Comparison of ENCODE assay signal across 13 cellular contexts in the genomic region with DNA sequence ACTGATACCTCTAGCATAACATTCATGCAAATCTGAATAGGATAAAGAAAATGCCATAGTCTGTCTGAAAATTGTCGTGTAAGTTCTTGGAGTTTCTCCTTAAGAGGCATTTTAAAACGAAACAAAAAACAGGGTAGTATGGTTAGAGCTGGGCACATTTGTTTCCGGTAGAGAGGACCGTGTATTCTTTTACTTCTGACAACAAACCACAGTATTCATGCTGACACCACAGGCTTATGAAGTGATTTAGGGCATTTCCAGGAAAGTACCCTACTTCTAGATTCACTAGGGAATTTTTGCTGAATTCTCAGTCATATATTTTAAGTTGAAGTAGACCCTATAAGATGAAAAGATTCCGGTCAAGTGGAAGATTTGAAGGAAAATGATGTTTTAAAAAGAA.
DNase-seq lines count a peak whose midpoint lies in the region; ATAC-seq, FAIRE-seq and TF ChIP-seq lines count a peak whose summit lies in the region.
"Had no signal": no experiment of that assay in that cellular context is flagged by ENCODE, and none has a peak within 500 bp of the region (broad histone marks: within the 10 kb centered on the region; RNA-seq: fewer than 3 reads in every experiment).

No MANE protein-coding gene starts in this region.

- H3K9me3 Mint-ChIP-seq in activated naive CD4-positive, alpha-beta T cell treated with anti-CD3 and anti-CD28 coated beads, Interleukin-2, amount 50 U/mL, for 24 hours = no peaks in the 10 kb centered on the region
- H3K9me3 Mint-ChIP-seq in stimulated activated naive CD8-positive, alpha-beta T cell treated with anti-CD3 and anti-CD28 coated beads, Interleukin-15, amount 100 ng/mL, for 72 hours = no peaks in the 10 kb centered on the region
- H3K9me3 Mint-ChIP-seq: T-helper 2 cell treated with Interferon-gamma antibody and Interleukin-4, amounts not matched to agents 5 μg/mL and 100 μg/mL, for 36 hours had no signal

- no peaks in the 10 kb centered on the region for H3K9me2 ChIP-seq in OCI-LY1 (ENCODE audit: low read depth, low read length)

- H3K9ac ChIP-seq in OCI-LY1 (ENCODE audit: low read length) = no peak overlapping the region

- H3K4me3 ChIP-seq in OCI-LY1 (ENCODE audit: low read depth, low read length, poor library complexity, severe bottlenecking) = no peak overlapping the region
- H3K4me3 ChIP-seq: prostate gland, vagina had no signal

- H4K20me1 ChIP-seq in OCI-LY1 (ENCODE audit: insufficient read depth, low read length) = no peaks in the 10 kb centered on the region

- no peaks in the 10 kb centered on the region for H3K79me2 ChIP-seq in OCI-LY1 (ENCODE audit: insufficient read depth, low read length)

- H3K27ac Mint-ChIP-seq in activated naive CD4-positive, alpha-beta T cell treated with anti-CD3 and anti-CD28 coated beads, Interleukin-2, amount 50 U/mL, for 24 hours = no peak overlapping the region
- peak overlapping the region; percentile 34 to 82 for H3K27ac Mint-ChIP-seq in stimulated activated naive CD8-positive, alpha-beta T cell treated with anti-CD3 and anti-CD28 coated beads, Interleukin-15, amount 100 ng/mL, for 72 hours
- H3K27ac Mint-ChIP-seq: T-helper 2 cell treated with Interferon-gamma antibody and Interleukin-4, amounts not matched to agents 5 μg/mL and 100 μg/mL, for 36 hours had no signal

- H3K4me2 ChIP-seq in OCI-LY1 (ENCODE audit: low read length) = peak overlapping the region; percentile 40; the same call in 1 of the 2 replicates

- no peak overlapping the region for H2AFZ ChIP-seq in OCI-LY1 (ENCODE audit: low read length)

- no peaks in the 10 kb centered on the region for H3K36me3 ChIP-seq in OCI-LY1 (ENCODE audit: insufficient read depth, low read length)
- H3K36me3 ChIP-seq: prostate gland, vagina had no signal

- no peaks in the 10 kb centered on the region for H3K9me3 ChIP-seq in OCI-LY1 (ENCODE audit: low read length)
- H3K9me3 ChIP-seq: prostate gland, vagina had no signal

- peak overlapping the region; percentile 40 for H3K4me3 Mint-ChIP-seq in activated naive CD4-positive, alpha-beta T cell treated with anti-CD3 and anti-CD28 coated beads, Interleukin-2, amount 50 U/mL, for 24 hours
- peak overlapping the region; percentile 30 to 51 for H3K4me3 Mint-ChIP-seq in stimulated activated naive CD8-positive, alpha-beta T cell treated with anti-CD3 and anti-CD28 coated beads, Interleukin-15, amount 100 ng/mL, for 72 hours
- H3K4me3 Mint-ChIP-seq: T-helper 2 cell treated with Interferon-gamma antibody and Interleukin-4, amounts not matched to agents 5 μg/mL and 100 μg/mL, for 36 hours had no signal

- TF ChIP-seq POLR2A in GM12892 (IDR thresholded peaks at IDR 0.05; ENCODE audit: low read depth, low read length) = no peak

- no peak for DNase-seq in activated naive CD4-positive, alpha-beta T cell (lab: John Stamatoyannopoulos, UW)
- DNase-seq in stimulated activated naive CD8-positive, alpha-beta T cell treated with anti-CD3 and anti-CD28 coated beads, Interleukin-15, amount 100 ng/mL, for 72 hours = no peak
- no peak for DNase-seq in GM12892 (ENCODE audit: insufficient read length)
- DNase-seq in cerebellum (ENCODE audit: low spot score) = no peak
- DNase-seq in activated CD8-positive, alpha-beta memory T cell treated with anti-CD3 and anti-CD28 coated beads, Interleukin-2, amount 50 U/mL, for 4 hours = no peak
- DNase-seq: ACHN had no signal

- ATAC-seq in HG03045 (IDR thresholded peaks at IDR 0.05; ENCODE audit: unreplicated experiment) = peak; percentile 74
- peak; percentile 73 for ATAC-seq in stimulated activated naive CD8-positive, alpha-beta T cell treated with anti-CD3 and anti-CD28 coated beads, Interleukin-15, amount 100 ng/mL, for 72 hours

- no peaks in the 10 kb centered on the region for H3K36me3 Mint-ChIP-seq in activated naive CD4-positive, alpha-beta T cell treated with anti-CD3 and anti-CD28 coated beads, Interleukin-2, amount 50 U/mL, for 24 hours

- H3F3A ChIP-seq in OCI-LY1 (ENCODE audit: insufficient read depth, low read length) = no peaks in the 10 kb centered on the region

- peaks cover 23% of the 10 kb centered on the region for H3K4me1 ChIP-seq in OCI-LY1 (ENCODE audit: insufficient read depth, low read length, severe bottlenecking)
- H3K4me1 ChIP-seq: prostate gland, vagina had no signal

- H3K4me1 Mint-ChIP-seq in activated naive CD4-positive, alpha-beta T cell treated with anti-CD3 and anti-CD28 coated beads, Interleukin-2, amount 50 U/mL, for 24 hours = peaks cover 20% of the 10 kb centered on the region
- peaks cover 24% of the 10 kb centered on the region for H3K4me1 Mint-ChIP-seq in stimulated activated naive CD8-positive, alpha-beta T cell treated with anti-CD3 and anti-CD28 coated beads, Interleukin-15, amount 100 ng/mL, for 72 hours

- peaks cover 1% of the 10 kb centered on the region for H3K27me3 Mint-ChIP-seq in activated naive CD4-positive, alpha-beta T cell treated with anti-CD3 and anti-CD28 coated beads, Interleukin-2, amount 50 U/mL, for 24 hours
- no peaks in the 10 kb centered on the region for H3K27me3 Mint-ChIP-seq in stimulated activated naive CD8-positive, alpha-beta T cell treated with anti-CD3 and anti-CD28 coated beads, Interleukin-15, amount 100 ng/mL, for 72 hours

- TF ChIP-seq CTCF in OCI-LY1 (IDR thresholded peaks at IDR 0.05; ENCODE audit: low read length) = no peak

- no peaks in the 10 kb centered on the region for H3K27me3 ChIP-seq in OCI-LY1 (ENCODE audit: insufficient read depth, low read length)
- H3K27me3 ChIP-seq: vagina had no signal

- FAIRE-seq in GM12892 (lab: Jason Lieb, UNC) = no peak
- FAIRE-seq: H54 had no signal

- H3K27ac ChIP-seq in OCI-LY1 (ENCODE audit: low read depth, low read length, poor library complexity, severe bottlenecking) = peak overlapping the region; percentile 19
- H3K27ac ChIP-seq: prostate gland, vagina had no signal
